8 cellular contexts compared by ENCODE assay signal in genomic region chr3:71064976-71065763, GRCh38.
DNase-seq lines count a peak whose midpoint lies in the region; ATAC-seq, FAIRE-seq and TF ChIP-seq lines count a peak whose summit lies in the region.

No MANE protein-coding gene starts in this region.

- peaks cover 52% of the 10 kb centered on the region for H3K4me1 Mint-ChIP-seq in activated naive CD4-positive, alpha-beta T cell treated with anti-CD3 and anti-CD28 coated beads for 36 hours (ENCODE audit: low read depth)
- peaks cover 42% of the 10 kb centered on the region for H3K4me1 Mint-ChIP-seq in glutamatergic neuron (ENCODE audit: low read depth, unreplicated experiment)

- peak overlapping the region; percentile 97 for H3K27ac Mint-ChIP-seq in activated naive CD4-positive, alpha-beta T cell treated with anti-CD3 and anti-CD28 coated beads for 36 hours
- H3K27ac Mint-ChIP-seq in glutamatergic neuron (ENCODE audit: unreplicated experiment): peak overlapping the region; percentile 81

- FAIRE-seq in RCC 7860 (lab: Jason Lieb, UNC): no peak

- no peaks in the 10 kb centered on the region for H3K9me3 Mint-ChIP-seq in activated naive CD4-positive, alpha-beta T cell treated with anti-CD3 and anti-CD28 coated beads for 36 hours
- peaks cover 8% of the 10 kb centered on the region for H3K9me3 Mint-ChIP-seq in glutamatergic neuron (ENCODE audit: unreplicated experiment)

- peaks cover 3% of the 10 kb centered on the region for H3K36me3 Mint-ChIP-seq in activated naive CD4-positive, alpha-beta T cell treated with anti-CD3 and anti-CD28 coated beads for 36 hours (ENCODE audit: low read depth)
- no peaks in the 10 kb centered on the region for H3K36me3 Mint-ChIP-seq in glutamatergic neuron (ENCODE audit: unreplicated experiment)

- CTCF ChIA-PET in activated naive CD4-positive, alpha-beta T cell treated with anti-CD3 and anti-CD28 coated beads for 36 hours (lab: Charles Lee): interaction anchor here (0.6 to 1.6 kb wide), 5 partner anchors 9 to 239 kb away, joined by 3 to 6 read pairs (median 3); no protein-coding TSS in a partner anchor

- no peaks in the 10 kb centered on the region for H3K27me3 Mint-ChIP-seq in activated naive CD4-positive, alpha-beta T cell treated with anti-CD3 and anti-CD28 coated beads for 36 hours (ENCODE audit: low read depth)
- peaks cover 2% of the 10 kb centered on the region for H3K27me3 Mint-ChIP-seq in glutamatergic neuron (ENCODE audit: unreplicated experiment)

- no peak for TF ChIP-seq CTCF in glutamatergic neuron (IDR thresholded peaks at IDR 0.05; ENCODE audit: partially characterized antibody, unreplicated experiment)
- no peak for TF ChIP-seq CTCF in omental fat pad (IDR thresholded peaks at IDR 0.05)

- DNase-seq in EL: peak; percentile 62
- peak; percentile 21 for DNase-seq in RCC 7860 (ENCODE audit: low spot score)
- DNase-seq in activated naive CD4-positive, alpha-beta T cell treated with anti-CD3 and anti-CD28 coated beads for 36 hours: peak; percentile 56
- DNase-seq in glutamatergic neuron: peak; percentile 73
- no peak for DNase-seq in omental fat pad (ENCODE audit: low spot score)
- no peak for DNase-seq in DMS114 treated with DMSO at 0.1 percent for 48 hours (lab: John Stamatoyannopoulos, UW; ENCODE audit: unreplicated experiment)

- intact Hi-C loops in activated naive CD4-positive, alpha-beta T cell treated with anti-CD3 and anti-CD28 coated beads for 36 hours (cut with micrococcal nuclease): loop anchor here (1.0 to 5.0 kb wide), 4 partner anchors 377 to 1983 kb away; partner anchors contain the start of genes ARL6IP5 and UBA3

- WGBS in urinary bladder: under 1% methylated on average over 79 of the region's 79 CpGs

- peak overlapping the region; percentile 98 for H3K27ac ChIP-seq in urinary bladder (ENCODE audit: low read depth)

- peak; percentile 40 for ATAC-seq in HG02885 (IDR thresholded peaks at IDR 0.05; ENCODE audit: poor library complexity, unreplicated experiment)
- ATAC-seq in omental fat pad (ENCODE audit: low FRiP score): peak; percentile 70

- H3K4me1 ChIP-seq in urinary bladder (ENCODE audit: insufficient read depth): no peaks in the 10 kb centered on the region

- H3K36me3 ChIP-seq in urinary bladder (ENCODE audit: insufficient read depth): no peaks in the 10 kb centered on the region

- peak overlapping the region; percentile 84 for H3K4me3 Mint-ChIP-seq in activated naive CD4-positive, alpha-beta T cell treated with anti-CD3 and anti-CD28 coated beads for 36 hours
- H3K4me3 Mint-ChIP-seq in glutamatergic neuron (ENCODE audit: unreplicated experiment): peak overlapping the region; percentile 89

- H3K4me3 ChIP-seq in urinary bladder (ENCODE audit: low read depth, low read length): peak overlapping the region; percentile 83

Comparison
In these comparisons a context has a peak if more than half of its experiments do, and no peak if none do; other contexts are left out.
1. DNase-seq: peak in EL (single experiment), RCC 7860 (single experiment), activated naive CD4-positive, alpha-beta T cell treated with anti-CD3 and anti-CD28 coated beads for 36 hours (single experiment) and glutamatergic neuron (single experiment); none in omental fat pad (single experiment) and DMS114 treated with DMSO at 0.1 percent for 48 hours (single experiment).